1 cellular context compared by ENCODE assay signal in genomic region chr17:72414032-72414396, GRCh38.
TF ChIP-seq lines count a peak whose summit lies in the region.

No MANE protein-coding gene starts in this region.

TF ChIP-seq in HCT116, 20 proteins besides CTCF, POLR2A, EP300 and RAD21 (continued from another document):
- no peak for TF ChIP-seq CEBPB (IDR thresholded peaks at IDR 0.05; ENCODE audit: low read depth)
